Comparison of ENCODE assay signal across 10 cellular contexts in the genomic region with DNA sequence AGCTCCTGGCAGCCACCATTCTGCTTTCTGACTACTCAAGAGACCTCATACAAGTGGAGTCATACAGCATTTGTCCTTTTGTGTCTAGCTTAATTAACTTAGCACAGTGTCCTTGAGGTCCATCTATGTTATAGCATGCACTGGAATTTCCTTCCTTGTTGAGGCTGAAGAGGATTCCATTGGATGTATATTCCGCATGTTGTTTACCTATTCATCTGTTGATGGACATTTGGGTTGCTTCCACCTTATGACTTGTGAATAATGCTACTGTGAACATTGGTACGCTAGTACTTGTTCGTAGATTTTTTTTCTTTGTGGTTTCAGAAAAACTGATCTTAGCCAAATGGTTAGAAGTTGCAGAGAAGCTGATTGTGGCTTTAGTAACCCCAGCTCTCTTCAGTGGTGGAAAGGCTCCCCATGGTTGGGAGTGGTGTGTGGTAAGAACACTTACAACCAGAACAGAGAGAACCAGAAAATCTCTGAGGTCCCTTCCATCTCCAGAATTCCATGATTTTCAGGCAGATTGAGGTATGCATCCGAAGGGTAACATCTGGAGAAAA.
DNase-seq lines count a peak whose midpoint lies in the region; ATAC-seq, FAIRE-seq and TF ChIP-seq lines count a peak whose summit lies in the region.
"Had no signal": no experiment of that assay in that cellular context is flagged by ENCODE, and none has a peak within 500 bp of the region (broad histone marks: within the 10 kb centered on the region; RNA-seq: fewer than 3 reads in every experiment).

No MANE protein-coding gene starts in this region.

- no peak overlapping the region for H3K4me2 ChIP-seq in endothelial cell of umbilical vein (ENCODE audit: insufficient read depth, low read length)

- CTCF ChIA-PET in endothelial cell of umbilical vein (lab: Charles Lee) = interaction anchor here (1.2 to 3.3 kb wide), 11 partner anchors 8 to 121 kb away, joined by 3 to 18 read pairs (median 5); a partner anchor contains a TSS

- DNase-seq in right cardiac atrium = no peak
- DNase-seq in left cardiac atrium = no peak
- peak; percentile 46 for DNase-seq in endothelial cell of umbilical vein (ENCODE audit: low read depth, low spot score)
- no peak for DNase-seq in NCI-H82 treated with DMSO at 0.1 percent for 48 hours (lab: John Stamatoyannopoulos, UW; ENCODE audit: unreplicated experiment)
- DNase-seq in GM13976 (ENCODE audit: low spot score) = no peak
- no peak for DNase-seq in activated CD4-positive, alpha-beta T cell treated with anti-CD3 and anti-CD28 coated beads, Interleukin-2, amount 50 U/mL, for 1 hour
- DNase-seq: PC-9 had no signal

- H3K27me3 ChIP-seq in right cardiac atrium (ENCODE audit: control insufficient read depth, insufficient read depth) (no peaks in the 10 kb centered on the region), endothelial cell of umbilical vein (ENCODE audit: control insufficient read depth in 2 of 2, insufficient read depth in 2 of 2, low read length in 2 of 2) (no peaks in the 10 kb centered on the region), rectal smooth muscle tissue (ENCODE audit: control insufficient read depth, insufficient read depth, low read length) (no peaks in the 10 kb centered on the region)

- H4K20me1 ChIP-seq in endothelial cell of umbilical vein (replicated peaks; ENCODE audit: control insufficient read depth, extremely low read depth, insufficient read depth, low read length) = no peaks in the 10 kb centered on the region

- no peak overlapping the region for H2AFZ ChIP-seq in endothelial cell of umbilical vein (ENCODE audit: low read depth, low read length)
- H2AFZ ChIP-seq: PC-9 had no signal

- ATAC-seq in right cardiac atrium (no peak), left cardiac atrium (no peak), GM21390 (IDR thresholded peaks at IDR 0.05; ENCODE audit: unreplicated experiment) (no peak)

- POLR2A ChIA-PET in endothelial cell of umbilical vein (lab: Charles Lee) = interaction anchor here (1.7 to 3.3 kb wide), 3 partner anchors 31 to 120 kb away, joined by 11 to 29 read pairs (median 14); a partner anchor contains a TSS

- intact Hi-C loops in right cardiac atrium (cut with DNase I) (loop anchor here in 1 of 4 donors (5.0 kb wide), 1 partner anchor 118 kb away; a partner anchor contains a TSS), left cardiac atrium (cut with DNase I) (no loop called here), endothelial cell of umbilical vein (cut with micrococcal nuclease) (no loop called here)

- H3K36me3 ChIP-seq in endothelial cell of umbilical vein (ENCODE audit: control insufficient read depth in 2 of 2, extremely low read depth in 1 of 2, insufficient read depth in 2 of 2, low read length in 2 of 2) = no peaks in the 10 kb centered on the region
- H3K36me3 ChIP-seq in rectal smooth muscle tissue (ENCODE audit: control insufficient read depth, insufficient read depth, low read length) = no peaks in the 10 kb centered on the region

- H3K4me3 ChIP-seq in right cardiac atrium (ENCODE audit: low read length) (no peak overlapping the region), endothelial cell of umbilical vein (replicated peaks in 1 of 3; ENCODE audit: insufficient read depth in 1 of 3, low read depth in 1 of 3, low read length in 3 of 3) (no peak overlapping the region), rectal smooth muscle tissue (ENCODE audit: low read length) (no peak overlapping the region)
- H3K4me3 ChIP-seq: PC-9 had no signal

- peaks cover 19% of the 10 kb centered on the region for H3K4me1 ChIP-seq in right cardiac atrium (ENCODE audit: control insufficient read depth, insufficient read depth, low read length)
- H3K4me1 ChIP-seq in endothelial cell of umbilical vein (ENCODE audit: control insufficient read depth, extremely low read depth, insufficient read depth, low read length) = peaks cover 62% of the 10 kb centered on the region
- H3K4me1 ChIP-seq in rectal smooth muscle tissue (ENCODE audit: control insufficient read depth, insufficient read depth, low read length) = peaks cover 33% of the 10 kb centered on the region

- WGBS in right cardiac atrium = 88% methylated on average over 4 of the region's 4 CpGs

- no TSS peak for BruUV-seq in endothelial cell of umbilical vein (replicated peaks; lab: Mats Ljungman, UMichigan)

- in situ Hi-C loops in GM13976 (cut with MboI; ENCODE audit: low sequenced_read_pairs, unreplicated experiment) = loop anchor here (10.0 kb wide), 1 partner anchor 111 kb away; no protein-coding TSS in a partner anchor

- H3K9me3 ChIP-seq in right cardiac atrium (ENCODE audit: control insufficient read depth, low read length) (no peaks in the 10 kb centered on the region), endothelial cell of umbilical vein (replicated peaks; ENCODE audit: control insufficient read depth, insufficient read depth, low read length) (no peaks in the 10 kb centered on the region)

- H3K79me2 ChIP-seq in endothelial cell of umbilical vein (ENCODE audit: control insufficient read depth, insufficient read depth, low read length) = peaks cover 59% of the 10 kb centered on the region

- FAIRE-seq in endothelial cell of umbilical vein (lab: Jason Lieb, UNC) = no peak
- FAIRE-seq: islet of Langerhans had no signal

- no peak for TF ChIP-seq CTCF in endothelial cell of umbilical vein (IDR thresholded peaks at IDR 0.05; ENCODE audit: extremely low read depth in 1 of 2, insufficient read depth in 1 of 2, low read depth in 1 of 2, low read length in 2 of 2)
- no peak for TF ChIP-seq CTCF in GM13976 (IDR thresholded peaks at IDR 0.05; ENCODE audit: borderline replicate concordance, control extremely low read depth, extremely low read depth, insufficient read depth, missing control alignments)

- peak overlapping the region; percentile 62 for H3K9ac ChIP-seq in endothelial cell of umbilical vein (replicated peaks; ENCODE audit: extremely low read depth, insufficient read depth, low read length)
- H3K9ac ChIP-seq in rectal smooth muscle tissue (ENCODE audit: low read length) = peak overlapping the region; percentile 10

- H3K9me1 ChIP-seq in endothelial cell of umbilical vein (replicated peaks; ENCODE audit: control insufficient read depth, extremely low read depth, insufficient read depth, low read length) = no peaks in the 10 kb centered on the region

- dilution Hi-C loops in endothelial cell of umbilical vein (cut with MboI; ENCODE audit: extremely low pct_ligation_motif_present, low sequenced_read_pairs) = no loop called here

- H3K27ac ChIP-seq in right cardiac atrium (ENCODE audit: low read length) (peak overlapping the region; percentile 97), endothelial cell of umbilical vein (ENCODE audit: insufficient read depth, low read depth, low read length) (peak overlapping the region; percentile 95), rectal smooth muscle tissue (ENCODE audit: low read depth, low read length) (peak overlapping the region; percentile 76)
- H3K27ac ChIP-seq: PC-9 had no signal

- no peak for TF ChIP-seq POLR2A in endothelial cell of umbilical vein (IDR thresholded peaks at IDR 0.05; ENCODE audit: low read depth, low read length)

TF ChIP-seq in endothelial cell of umbilical vein, 7 proteins besides CTCF, POLR2A, EP300 and RAD21:
- TF ChIP-seq EZH2 (IDR thresholded peaks at IDR 0.05; ENCODE audit: borderline replicate concordance, low read depth, low read length, severe bottlenecking) = no peak
- TF ChIP-seq MYC (IDR thresholded peaks at IDR 0.05; ENCODE audit: low read depth, low read length) = no peak
- no peak for TF ChIP-seq JUN (IDR thresholded peaks at IDR 0.05; ENCODE audit: borderline replicate concordance, insufficient read depth, insufficient read length, low read depth)
- TF ChIP-seq FOS (IDR thresholded peaks at IDR 0.05; ENCODE audit: borderline replicate concordance, insufficient read depth, low read length) = no peak
- TF ChIP-seq GATA2 (IDR thresholded peaks at IDR 0.05; ENCODE audit: insufficient read depth, insufficient read length, low read depth, low read length) = no peak
- no peak for TF ChIP-seq POLR2AphosphoS5 (IDR thresholded peaks at IDR 0.05; ENCODE audit: insufficient read depth, low read depth, low read length)
- TF ChIP-seq, protein P1, sequence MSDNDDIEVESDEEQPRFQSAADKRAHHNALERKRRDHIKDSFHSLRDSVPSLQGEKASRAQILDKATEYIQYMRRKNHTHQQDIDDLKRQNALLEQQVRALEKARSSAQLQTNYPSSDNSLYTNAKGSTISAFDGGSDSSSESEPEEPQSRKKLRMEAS (IDR thresholded peaks at IDR 0.05; ENCODE audit: insufficient read depth, insufficient read length) = no peak
